Comparison of ENCODE assay signal across 28 cellular contexts in the genomic region with DNA sequence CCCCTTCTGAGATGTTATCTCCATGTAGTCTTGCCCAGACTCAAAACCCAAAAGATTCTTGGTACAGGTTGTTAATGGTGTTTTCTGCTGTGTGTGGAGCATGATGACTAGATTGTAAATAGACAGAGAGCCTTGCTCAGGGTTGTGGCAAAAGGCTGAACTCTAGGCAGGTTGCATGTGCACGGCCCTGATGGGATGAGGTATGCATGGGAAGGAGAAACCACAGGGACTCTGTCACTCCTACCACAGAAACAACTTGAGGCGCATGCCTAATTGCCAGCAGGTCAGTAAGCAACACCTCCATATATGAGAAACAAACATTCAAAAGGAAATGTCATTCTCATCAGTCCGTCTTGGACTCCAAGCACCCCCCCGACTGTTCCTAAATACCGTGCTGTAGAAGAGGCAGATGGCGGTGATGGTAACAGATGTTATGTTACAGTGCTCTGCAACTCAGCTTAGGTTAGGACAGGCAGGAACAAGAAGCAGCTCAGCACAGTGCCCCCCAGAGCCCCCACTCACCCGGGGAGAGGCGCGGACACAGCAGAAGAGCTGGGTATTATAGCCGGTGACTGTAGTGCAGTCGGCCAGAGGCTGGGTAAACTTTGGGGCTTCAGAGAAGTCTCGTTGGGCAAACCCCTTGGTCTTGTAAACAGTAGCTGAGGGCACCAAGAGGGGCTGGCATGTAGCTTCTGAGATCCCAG. TPM values are rescaled to one million over a fixed set of nuclear protein-coding genes. Genes with fewer than 3 reads are reported as not detected.
DNase-seq lines count a peak whose midpoint lies in the region; ATAC-seq and TF ChIP-seq lines count a peak whose summit lies in the region.
"Had no signal": no experiment of that assay in that cellular context is flagged by ENCODE, and none has a peak within 500 bp of the region (broad histone marks: within the 10 kb centered on the region; RNA-seq: fewer than 3 reads in every experiment).

No MANE protein-coding gene starts in this region.

- TF ChIP-seq CTCF in WTC11 (IDR thresholded peaks at IDR 0.05) (no peak), GM10248 (IDR thresholded peaks at IDR 0.05; ENCODE audit: control extremely low read depth, extremely low read depth, low read depth, missing control alignments) (no peak)

- H3K36me3 Mint-ChIP-seq in WTC11, result no peaks in the 10 kb centered on the region
- no peaks in the 10 kb centered on the region for H3K36me3 Mint-ChIP-seq in activated naive CD8-positive, alpha-beta T cell treated with anti-CD3 and anti-CD28 coated beads, Interleukin-2, amount 50 U/mL, for 24 hours (ENCODE audit: low read depth)
- no peaks in the 10 kb centered on the region for H3K36me3 Mint-ChIP-seq in activated CD4-positive, alpha-beta memory T cell treated with anti-CD3 and anti-CD28 coated beads, Interleukin-2, amount 10 ng/mL, durations not matched to agents 7 days and 5 days (ENCODE audit: low read depth)
- H3K36me3 Mint-ChIP-seq: activated CD8-positive, alpha-beta memory T cell treated with anti-CD3 and anti-CD28 coated beads, Interleukin-2, amount 10 ng/mL, durations not matched to agents 7 days and 5 days; type B pancreatic cell had no signal

- H3K4me1 Mint-ChIP-seq in WTC11, result peaks cover 15% of the 10 kb centered on the region
- peaks cover 2% of the 10 kb centered on the region for H3K4me1 Mint-ChIP-seq in activated naive CD8-positive, alpha-beta T cell treated with anti-CD3 and anti-CD28 coated beads, Interleukin-2, amount 50 U/mL, for 24 hours
- peaks cover 4% of the 10 kb centered on the region for H3K4me1 Mint-ChIP-seq in activated CD4-positive, alpha-beta memory T cell treated with anti-CD3 and anti-CD28 coated beads, Interleukin-2, amount 10 ng/mL, durations not matched to agents 7 days and 5 days

- DNase-seq in DMS 273 (lab: John Stamatoyannopoulos, UW; ENCODE audit: unreplicated experiment), result peak; percentile 97
- peak; percentile 98 for DNase-seq in NCI-H1694 treated with DMSO at 0.1 percent for 48 hours (lab: John Stamatoyannopoulos, UW)
- no peak for DNase-seq in WTC11 (ENCODE audit: low spot score)
- peak; percentile 46 for DNase-seq in myocyte (ENCODE audit: low read depth)
- no peak for DNase-seq in activated naive CD8-positive, alpha-beta T cell treated with anti-CD3 and anti-CD28 coated beads, Interleukin-2, amount 50 U/mL, for 24 hours
- no peak for DNase-seq in GM10248 (ENCODE audit: extremely low spot score)
- DNase-seq in activated CD4-positive, alpha-beta memory T cell treated with anti-CD3 and anti-CD28 coated beads, Interleukin-2, amount 10 ng/mL, durations not matched to agents 7 days and 5 days, result no peak
- DNase-seq: activated CD4-positive, alpha-beta T cell treated with anti-CD3 and anti-CD28 coated beads, Interleukin-2, amount 10 ng/mL, durations not matched to agents 24 days and 14 days; activated CD8-positive, alpha-beta memory T cell treated with anti-CD3 and anti-CD28 coated beads, Interleukin-2, amount 10 ng/mL, durations not matched to agents 7 days and 5 days; activated naive CD4-positive, alpha-beta T cell; activated T-cell treated with anti-CD3 and anti-CD28 coated beads, Interleukin-2, amount 50 U/mL, for 72 hours; COR-L47; effector CD4-positive, alpha-beta T cell; kidney; NCI-H446 treated with DMSO at 0.1 percent for 48 hours; Peyer's patch; retina; SHP77 treated with DMSO at 0.1 percent for 48 hours; small intestine; stimulated activated CD4-positive, alpha-beta T cell treated with anti-CD3 and anti-CD28 coated beads, Interleukin-2, amount 100 ng/mL, for 24 hours had no signal

- H3K27ac Mint-ChIP-seq in WTC11, result no peak overlapping the region
- no peak overlapping the region for H3K27ac Mint-ChIP-seq in activated naive CD8-positive, alpha-beta T cell treated with anti-CD3 and anti-CD28 coated beads, Interleukin-2, amount 50 U/mL, for 24 hours
- no peak overlapping the region for H3K27ac Mint-ChIP-seq in activated CD4-positive, alpha-beta memory T cell treated with anti-CD3 and anti-CD28 coated beads, Interleukin-2, amount 10 ng/mL, durations not matched to agents 7 days and 5 days
- H3K27ac Mint-ChIP-seq: activated CD4-positive, alpha-beta T cell treated with anti-CD3 and anti-CD28 coated beads, Interleukin-2, amount 10 ng/mL, durations not matched to agents 24 days and 14 days; activated CD8-positive, alpha-beta memory T cell treated with anti-CD3 and anti-CD28 coated beads, Interleukin-2, amount 10 ng/mL, durations not matched to agents 7 days and 5 days; activated T-cell treated with anti-CD3 and anti-CD28 coated beads, Interleukin-2, amount 50 U/mL, for 72 hours; nephron; type B pancreatic cell had no signal

- no peaks in the 10 kb centered on the region for H3K27me3 Mint-ChIP-seq in WTC11 (ENCODE audit: low read depth)
- peaks cover 15% of the 10 kb centered on the region for H3K27me3 Mint-ChIP-seq in activated naive CD8-positive, alpha-beta T cell treated with anti-CD3 and anti-CD28 coated beads, Interleukin-2, amount 50 U/mL, for 24 hours
- H3K27me3 Mint-ChIP-seq in activated CD4-positive, alpha-beta memory T cell treated with anti-CD3 and anti-CD28 coated beads, Interleukin-2, amount 10 ng/mL, durations not matched to agents 7 days and 5 days, result peaks cover 43% of the 10 kb centered on the region

- CTCF ChIA-PET in WTC11 (lab: Charles Lee) (interaction anchor here (0.5 to 2.1 kb wide), 15 partner anchors 9 to 237 kb away, joined by 3 to 19 read pairs (median 4); a partner anchor contains a TSS), GM10248 (lab: Yijun Ruan, JAX) (interaction anchor here (0.7 to 1.6 kb wide), 4 partner anchors 8 to 438 kb away, joined by 3 to 7 read pairs (median 4); no protein-coding TSS in a partner anchor)
- CTCF ChIA-PET in activated CD4-positive, alpha-beta memory T cell treated with anti-CD3 and anti-CD28 coated beads, Interleukin-2, amount 10 ng/mL, durations not matched to agents 7 days and 5 days (lab: Charles Lee), result interaction anchor here (0.7 kb wide), 1 partner anchor 1154 kb away, joined by 3 read pairs; no protein-coding TSS in a partner anchor

- POLR2A ChIA-PET in WTC11 (lab: Charles Lee), result interaction anchor here (1.5 to 2.2 kb wide), 2 partner anchors 10 to 13 kb away, joined by 6 to 12 read pairs; a partner anchor contains a TSS
- POLR2A ChIA-PET in GM10248 (lab: Yijun Ruan, JAX), result no interaction called here
- POLR2A ChIA-PET in activated CD4-positive, alpha-beta memory T cell treated with anti-CD3 and anti-CD28 coated beads, Interleukin-2, amount 10 ng/mL, durations not matched to agents 7 days and 5 days (lab: Charles Lee), result no interaction called here

- ATAC-seq in WTC11, result peak; percentile 63
- ATAC-seq in activated naive CD8-positive, alpha-beta T cell treated with anti-CD3 and anti-CD28 coated beads, Interleukin-2, amount 50 U/mL, for 24 hours, result no peak
- no peak for ATAC-seq in GM18870 (IDR thresholded peaks at IDR 0.05; ENCODE audit: unreplicated experiment)
- ATAC-seq: activated CD8-positive, alpha-beta memory T cell treated with anti-CD3 and anti-CD28 coated beads, Interleukin-2, amount 10 ng/mL, durations not matched to agents 7 days and 5 days; activated T-cell treated with anti-CD3 and anti-CD28 coated beads, Interleukin-2, amount 50 U/mL, for 72 hours had no signal

- no peak overlapping the region for H3K4me3 Mint-ChIP-seq in WTC11
- H3K4me3 Mint-ChIP-seq in activated naive CD8-positive, alpha-beta T cell treated with anti-CD3 and anti-CD28 coated beads, Interleukin-2, amount 50 U/mL, for 24 hours, result no peak overlapping the region
- H3K4me3 Mint-ChIP-seq in activated CD4-positive, alpha-beta memory T cell treated with anti-CD3 and anti-CD28 coated beads, Interleukin-2, amount 10 ng/mL, durations not matched to agents 7 days and 5 days, result no peak overlapping the region
- H3K4me3 Mint-ChIP-seq: activated CD4-positive, alpha-beta T cell treated with anti-CD3 and anti-CD28 coated beads, Interleukin-2, amount 10 ng/mL, durations not matched to agents 24 days and 14 days; activated CD8-positive, alpha-beta memory T cell treated with anti-CD3 and anti-CD28 coated beads, Interleukin-2, amount 10 ng/mL, durations not matched to agents 7 days and 5 days; activated T-cell treated with anti-CD3 and anti-CD28 coated beads, Interleukin-2, amount 50 U/mL, for 72 hours; nephron; type B pancreatic cell had no signal

- no peaks in the 10 kb centered on the region for H3K9me3 Mint-ChIP-seq in WTC11
- H3K9me3 Mint-ChIP-seq in activated naive CD8-positive, alpha-beta T cell treated with anti-CD3 and anti-CD28 coated beads, Interleukin-2, amount 50 U/mL, for 24 hours, result no peaks in the 10 kb centered on the region
- H3K9me3 Mint-ChIP-seq in activated CD4-positive, alpha-beta memory T cell treated with anti-CD3 and anti-CD28 coated beads, Interleukin-2, amount 10 ng/mL, durations not matched to agents 7 days and 5 days, result no peaks in the 10 kb centered on the region
- H3K9me3 Mint-ChIP-seq: activated CD4-positive, alpha-beta T cell treated with anti-CD3 and anti-CD28 coated beads, Interleukin-2, amount 10 ng/mL, durations not matched to agents 24 days and 14 days; activated T-cell treated with anti-CD3 and anti-CD28 coated beads, Interleukin-2, amount 50 U/mL, for 72 hours; nephron; type B pancreatic cell had no signal

TF ChIP-seq in WTC11, 78 proteins besides CTCF, POLR2A, EP300 and RAD21 (continues in another document):
- TF ChIP-seq, protein P1, sequence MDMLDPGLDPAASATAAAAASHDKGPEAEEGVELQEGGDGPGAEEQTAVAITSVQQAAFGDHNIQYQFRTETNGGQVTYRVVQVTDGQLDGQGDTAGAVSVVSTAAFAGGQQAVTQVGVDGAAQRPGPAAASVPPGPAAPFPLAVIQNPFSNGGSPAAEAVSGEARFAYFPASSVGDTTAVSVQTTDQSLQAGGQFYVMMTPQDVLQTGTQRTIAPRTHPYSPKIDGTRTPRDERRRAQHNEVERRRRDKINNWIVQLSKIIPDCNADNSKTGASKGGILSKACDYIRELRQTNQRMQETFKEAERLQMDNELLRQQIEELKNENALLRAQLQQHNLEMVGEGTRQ (CRISPR knock-in tag; IDR thresholded peaks at IDR 0.05), result no peak
- TF ChIP-seq FOXJ3 (CRISPR knock-in tag; IDR thresholded peaks at IDR 0.05; ENCODE audit: borderline replicate concordance), result no peak

RNA-seq across cellular contexts. Expression of a gene that starts 10.9 kb away (rescaled TPM):
- total RNA-seq in WTC11 (2021) (0.23 to 1.2 TPM (median 0.94 TPM) in 3 replicates), myocyte (1.1 TPM in 1 of 2 replicates, not detected in the other)
- polyA plus RNA-seq in myocyte (2012), result 0.67 TPM
- not detected for total RNA-seq in activated CD4-positive, alpha-beta memory T cell treated with anti-CD3 and anti-CD28 coated beads, Interleukin-2, amount 10 ng/mL, durations not matched to agents 7 days and 5 days
- total RNA-seq: A673; activated CD4-positive, alpha-beta T cell treated with anti-CD3 and anti-CD28 coated beads, Interleukin-2, amount 10 ng/mL, durations not matched to agents 24 days and 14 days; activated CD8-positive, alpha-beta memory T cell treated with anti-CD3 and anti-CD28 coated beads, Interleukin-2, amount 10 ng/mL, durations not matched to agents 7 days and 5 days; activated T-cell treated with anti-CD3 and anti-CD28 coated beads, Interleukin-2, amount 50 U/mL, for 72 hours; breast epithelium; Daoy; mononuclear cell; osteocyte; Peyer's patch had no signal

RNA-seq across cellular contexts. Expression of a gene that starts 12.9 kb away (rescaled TPM):
- total RNA-seq in WTC11 (2021), result 56.9 to 68.4 TPM (median 64.1 TPM) in 3 replicates
- total RNA-seq in myocyte, result 3.6 and 4.0 TPM in 2 replicates
- 2.8 TPM for polyA plus RNA-seq in myocyte (2012)
- total RNA-seq in activated CD4-positive, alpha-beta memory T cell treated with anti-CD3 and anti-CD28 coated beads, Interleukin-2, amount 10 ng/mL, durations not matched to agents 7 days and 5 days, result 10 to 100 TPM; 27.0 to 28.7 TPM

RNA-seq across cellular contexts. Expression of a gene that starts 46.5 kb away (rescaled TPM):
- 26.8 to 31.3 TPM (median 28.2 TPM) in 3 replicates for total RNA-seq in WTC11 (2021)
- total RNA-seq in myocyte, result 0.31 and 0.43 TPM in 2 replicates
- polyA plus RNA-seq in myocyte (2012), result 2.0 TPM
- 1 to 10 TPM; 2.0 to 2.2 TPM for total RNA-seq in activated CD4-positive, alpha-beta memory T cell treated with anti-CD3 and anti-CD28 coated beads, Interleukin-2, amount 10 ng/mL, durations not matched to agents 7 days and 5 days

Comparison
In these comparisons a context has a peak if more than half of its experiments do, and no peak if none do; other contexts are left out.
1. DNase-seq: peak in DMS 273 (single experiment), NCI-H1694 treated with DMSO at 0.1 percent for 48 hours (single experiment) and myocyte (single experiment); none in WTC11 (single experiment), activated naive CD8-positive, alpha-beta T cell treated with anti-CD3 and anti-CD28 coated beads, Interleukin-2, amount 50 U/mL, for 24 hours (single experiment), GM10248 (single experiment) and activated CD4-positive, alpha-beta memory T cell treated with anti-CD3 and anti-CD28 coated beads, Interleukin-2, amount 10 ng/mL, durations not matched to agents 7 days and 5 days (single experiment).